1 cellular context compared by ENCODE assay signal in the genomic region with DNA sequence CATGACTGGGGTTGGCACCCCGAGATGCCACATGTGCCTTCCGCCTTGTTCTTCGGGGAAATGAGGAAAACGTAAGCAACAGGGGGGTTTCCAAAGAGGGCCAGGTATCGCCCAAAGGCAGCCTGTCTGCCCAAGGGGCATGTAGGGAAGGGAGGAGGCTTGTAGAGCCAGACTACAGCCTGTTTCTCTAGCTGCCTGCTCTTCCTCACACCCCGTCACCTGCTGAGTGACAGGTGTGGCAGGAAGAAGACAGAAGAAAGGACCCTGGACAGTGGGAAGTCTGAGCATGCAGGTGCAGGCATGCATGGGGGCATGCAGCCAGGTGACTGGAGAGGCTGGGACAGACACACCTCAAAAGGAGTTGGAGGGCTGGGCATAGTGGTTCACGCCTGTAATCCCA.
TF ChIP-seq lines count a peak whose summit lies in the region.

No MANE protein-coding gene starts in this region.

TF ChIP-seq in SK-N-SH treated with all-trans-retinoic acid at 6 μM for 48 hours, 23 proteins besides CTCF, POLR2A, EP300 and RAD21 (continued from another document):
- TF ChIP-seq ZNF8 (CRISPR knock-in tag; IDR thresholded peaks at IDR 0.05) (no peak), ESRRG (CRISPR knock-in tag; IDR thresholded peaks at IDR 0.05) (no peak), GLIS3 (CRISPR knock-in tag; IDR thresholded peaks at IDR 0.05) (no peak), ZFP3 (CRISPR knock-in tag; IDR thresholded peaks at IDR 0.05) (no peak)
